Comparison of ENCODE assay signal across 9 cellular contexts in the genomic region with DNA sequence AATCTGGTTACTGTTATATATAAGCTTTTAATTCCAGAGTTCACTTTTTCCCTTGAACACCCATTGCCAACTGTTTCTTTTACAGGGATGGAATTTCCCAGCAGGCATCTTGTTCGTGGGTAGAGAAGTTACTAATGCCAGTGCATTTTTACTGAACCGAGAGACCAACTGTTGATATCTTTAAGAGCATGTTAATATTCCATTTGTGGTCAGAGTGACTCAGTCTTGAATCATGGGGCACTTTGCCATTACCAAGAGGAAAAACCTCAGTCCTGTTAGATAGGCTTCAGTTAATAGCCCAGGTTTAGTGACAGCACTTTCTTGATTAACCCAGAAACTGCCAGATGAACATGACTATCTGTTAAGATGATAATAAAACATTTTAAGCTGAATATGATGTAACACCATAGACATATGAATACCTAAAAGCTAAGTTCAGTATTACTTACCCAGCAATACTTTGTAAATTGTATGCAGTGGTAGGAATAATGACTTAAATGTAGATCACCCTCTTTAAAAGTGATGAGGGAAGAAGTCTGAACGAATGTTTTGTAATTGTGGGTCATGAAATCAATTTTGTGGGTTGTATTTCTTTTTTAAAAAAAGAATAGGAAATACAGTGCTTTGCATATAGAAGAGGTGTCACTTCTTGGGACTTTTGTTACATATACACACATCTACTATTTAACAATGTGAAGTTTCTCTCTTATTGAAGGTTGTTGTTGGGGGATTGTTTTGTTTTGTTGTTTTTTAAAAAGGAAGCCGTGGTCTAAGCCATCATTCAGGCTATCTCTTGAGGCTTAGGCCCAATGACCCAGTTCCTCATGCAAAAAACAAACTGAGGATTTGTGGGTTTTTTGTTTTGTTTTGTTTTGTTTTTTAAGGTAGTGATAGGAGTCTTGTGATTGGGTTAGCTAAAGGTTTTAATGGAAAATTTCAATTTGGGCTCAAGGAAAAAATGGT.
DNase-seq lines count a peak whose midpoint lies in the region; ATAC-seq and TF ChIP-seq lines count a peak whose summit lies in the region.
"Had no signal": no experiment of that assay in that cellular context is flagged by ENCODE, and none has a peak within 500 bp of the region (broad histone marks: within the 10 kb centered on the region; RNA-seq: fewer than 3 reads in every experiment).

No MANE protein-coding gene starts in this region.

- ATAC-seq in GM19395 (IDR thresholded peaks at IDR 0.05; ENCODE audit: unreplicated experiment) = no peak

- H3K27me3 Mint-ChIP-seq in MCF 10A (ENCODE audit: insufficient read depth, unreplicated experiment) = no peaks in the 10 kb centered on the region
- H3K27me3 Mint-ChIP-seq: CD4-positive, alpha-beta memory T cell had no signal

- BruUV-seq in MCF 10A (replicated peaks; lab: Mats Ljungman, UMichigan) = TSS peak; percentile 61

- no peaks in the 10 kb centered on the region for H3K9me3 Mint-ChIP-seq in MCF 10A (ENCODE audit: unreplicated experiment)
- H3K9me3 Mint-ChIP-seq: CD4-positive, alpha-beta memory T cell had no signal

- H3K4me1 Mint-ChIP-seq in MCF 10A (ENCODE audit: insufficient read depth, unreplicated experiment) = peaks cover 15% of the 10 kb centered on the region

- POLR2A ChIA-PET in MCF 10A (lab: Yijun Ruan, JAX) = interaction anchor here (0.7 to 7.2 kb wide), 21 partner anchors 8 to 128 kb away, joined by 3 to 93 read pairs (median 4); a partner anchor contains a TSS

- peaks cover 35% of the 10 kb centered on the region for H3K36me3 Mint-ChIP-seq in MCF 10A (ENCODE audit: insufficient read depth, unreplicated experiment)

- TF ChIP-seq CTCF in MCF 10A (IDR thresholded peaks at IDR 0.05; ENCODE audit: unreplicated experiment) (no peak), GM10266 (IDR thresholded peaks at IDR 0.05; ENCODE audit: control insufficient read depth, insufficient read depth, low read depth, missing control alignments) (no peak)

- peak overlapping the region; percentile 65 for H3K4me3 Mint-ChIP-seq in MCF 10A (ENCODE audit: unreplicated experiment)

- intact Hi-C loops in MCF 10A (cut with micrococcal nuclease) = loop anchor here (1.0 kb wide), 2 partner anchors 31 to 97 kb away; no protein-coding TSS in a partner anchor

- peak overlapping the region; percentile 89 for H3K27ac Mint-ChIP-seq in MCF 10A (ENCODE audit: low read depth, unreplicated experiment)

- DNase-seq in SIG-M5 treated with dmso at 0.1 percent for 504 hours (lab: John Stamatoyannopoulos, UW; ENCODE audit: unreplicated experiment) (peak; percentile 2), SIG-M5 (lab: John Stamatoyannopoulos, UW) (no peak), NCI-H226 (peak; percentile 99), MCF 10A (ENCODE audit: unreplicated experiment) (peak; percentile 96), medulla oblongata (ENCODE audit: extremely low spot score) (peak; percentile 8), GM10266 (ENCODE audit: extremely low spot score) (no peak), globus pallidus (ENCODE audit: low spot score) (no peak)

- CTCF ChIA-PET in MCF 10A (lab: Yijun Ruan, JAX) = interaction anchor here (0.6 to 2.3 kb wide), 9 partner anchors 8 to 1993 kb away, joined by 3 to 19 read pairs (median 3); no protein-coding TSS in a partner anchor

Comparison
In these comparisons a context has a peak if more than half of its experiments do, and no peak if none do; other contexts are left out.
1. DNase-seq: peak in SIG-M5 treated with dmso at 0.1 percent for 504 hours (single experiment), NCI-H226 (single experiment), MCF 10A (single experiment) and medulla oblongata (single experiment); none in SIG-M5 (single experiment), GM10266 (single experiment) and globus pallidus (single experiment).